ENCODE assay signal across 1 cellular context in genomic region chr16:82943371-82943770, GRCh38.
TF ChIP-seq lines count a peak whose summit lies in the region.

No MANE protein-coding gene starts in this region.

TF ChIP-seq in WTC11, 78 proteins besides CTCF, POLR2A, EP300 and RAD21 (continued from another document):
- TF ChIP-seq STAT6 (CRISPR knock-in tag; conservative IDR thresholded peaks at IDR 0.05; ENCODE audit: low read depth) (no peak), RORB (CRISPR knock-in tag; IDR thresholded peaks at IDR 0.05) (no peak), ZNF532 (CRISPR knock-in tag; IDR thresholded peaks at IDR 0.05; ENCODE audit: borderline replicate concordance) (no peak), OVOL2 (CRISPR knock-in tag; IDR thresholded peaks at IDR 0.05; ENCODE audit: borderline replicate concordance) (no peak), ZNF423 (CRISPR knock-in tag; IDR thresholded peaks at IDR 0.05) (no peak), CBFB (CRISPR knock-in tag; IDR thresholded peaks at IDR 0.05; ENCODE audit: low read depth) (no peak), HMGA2 (CRISPR knock-in tag; IDR thresholded peaks at IDR 0.05) (no peak), ELF4 (CRISPR knock-in tag; IDR thresholded peaks at IDR 0.05; ENCODE audit: low read depth) (no peak), CREB1 (CRISPR knock-in tag; IDR thresholded peaks at IDR 0.05) (no peak), USF1 (CRISPR knock-in tag; IDR thresholded peaks at IDR 0.05) (no peak), ZNF121 (CRISPR knock-in tag; IDR thresholded peaks at IDR 0.05) (no peak), NFYB (CRISPR knock-in tag; conservative IDR thresholded peaks at IDR 0.05; ENCODE audit: low read depth) (no peak), ZNF317 (CRISPR knock-in tag; IDR thresholded peaks at IDR 0.05; ENCODE audit: borderline replicate concordance, low read depth) (no peak), TCF7 (CRISPR knock-in tag; IDR thresholded peaks at IDR 0.05; ENCODE audit: low read depth) (no peak), NR1H2 (CRISPR knock-in tag; IDR thresholded peaks at IDR 0.05) (no peak)
